ENCODE assay signal across 11 cellular contexts in the genomic region with DNA sequence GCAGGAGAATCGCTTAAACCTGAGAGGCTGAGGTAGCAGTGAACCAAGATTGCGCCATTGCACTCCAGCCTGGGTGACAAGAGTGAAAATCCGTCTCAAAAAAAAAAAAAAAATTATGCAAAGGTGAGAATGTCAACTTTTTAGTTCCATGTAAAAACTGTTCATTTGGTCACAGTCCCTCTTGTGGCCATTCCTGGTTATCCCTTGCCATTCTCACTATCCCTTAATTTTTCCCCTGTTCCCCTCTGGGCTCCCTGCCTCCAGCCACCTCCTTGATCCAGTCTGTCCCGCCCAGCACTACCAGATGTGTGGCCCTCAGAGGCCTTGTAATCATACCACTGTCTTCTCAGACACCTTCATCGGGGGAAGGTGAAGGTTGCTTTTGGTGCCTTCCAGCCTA. TPM values are rescaled to one million over a fixed set of nuclear protein-coding genes. Genes with fewer than 3 reads are reported as not detected.
A peak's percentile ranks its signal among the peaks of the same experiment; 100 is the strongest.
DNase-seq lines count a peak whose midpoint lies in the region; ATAC-seq, FAIRE-seq and TF ChIP-seq lines count a peak whose summit lies in the region.
"Had no signal": no experiment of that assay in that cellular context is flagged by ENCODE, and none has a peak within 500 bp of the region (broad histone marks: within the 10 kb centered on the region; RNA-seq: fewer than 3 reads in every experiment).

No MANE protein-coding gene starts in this region.

- FAIRE-seq in urothelium cell line (lab: Jason Lieb, UNC): no peak

- in situ Hi-C loops in SK-MEL-5 (cut with HindIII; ENCODE audit: low pct_unique_long_range_greater_than_20kb, low sequenced_read_pairs): no loop called here

- H3K36me3 ChIP-seq in heart right ventricle: peaks cover 0 to 12% (median 0%) of the 10 kb centered on the region in 9 donors

- intact Hi-C loops in heart right ventricle (cut with DNase I) (no loop called here), Right ventricle myocardium superior (cut with DNase I) (no loop called here)

- H3K27ac ChIP-seq in heart right ventricle: no peak overlapping the region

- TF ChIP-seq CTCF in heart right ventricle (IDR thresholded peaks at IDR 0.05) (peak in 5 of 9 donors; percentile 13 to 31 (median 23)), fibroblast of villous mesenchyme (IDR thresholded peaks at IDR 0.05; ENCODE audit: insufficient read depth, low read depth, low read length) (peak; percentile 43)

- no peaks in the 10 kb centered on the region for H3K27me3 ChIP-seq in heart right ventricle

- DNase-seq in heart right ventricle (no peak), Right ventricle myocardium superior (no peak), SK-MEL-5 (ENCODE audit: low read depth, low spot score) (peak; percentile 50), fibroblast of villous mesenchyme (ENCODE audit: low read depth) (no peak), urothelium cell line (ENCODE audit: low spot score) (peak; percentile 36), EL (no peak)
- DNase-seq: NCI-H1436 treated with DMSO at 0.1 percent for 48 hours had no signal

- ATAC-seq in heart right ventricle (no peak), Right ventricle myocardium superior (ENCODE audit: poor library complexity) (no peak), HG02678 (IDR thresholded peaks at IDR 0.05; ENCODE audit: unreplicated experiment) (no peak), HG02798 (IDR thresholded peaks at IDR 0.05; ENCODE audit: poor library complexity, unreplicated experiment) (no peak)
- ATAC-seq: esophagus mucosa had no signal

- H3K4me3 ChIP-seq in heart right ventricle (no peak overlapping the region), fibroblast of villous mesenchyme (ENCODE audit: low read depth, low read length) (no peak overlapping the region)

- H3K4me1 ChIP-seq in heart right ventricle: peaks cover 0 to 16% (median 5%) of the 10 kb centered on the region in 9 donors

- H3K9me3 ChIP-seq in heart right ventricle: no peaks in the 10 kb centered on the region

- 86 to 90% methylated on average over 5 of the region's 5 CpGs for WGBS in heart right ventricle, 2 donors

RNA-seq across cellular contexts. Expression of a gene that starts 23.4 kb away (rescaled TPM):
- total RNA-seq in heart right ventricle (10 to 100 TPM; 35.2 to 60.7 (median 42.8) TPM), Right ventricle myocardium superior (35.5 TPM), fibroblast of villous mesenchyme (32.9 and 52.7 TPM in 2 replicates)
- 10 to 100 TPM; 10.2 to 16.9 TPM for polyA plus RNA-seq in heart right ventricle
- total RNA-seq in SK-MEL-5 (2014; rRNA removed; shearing (Covaris generic)): 36.8 and 37.0 TPM in 2 replicates
- polyA plus RNA-seq in SK-MEL-5 (2015; cell fraction: cytosol; rRNA removed): 52.3 and 73.7 TPM in 2 replicates
- 32.2 and 41.7 TPM in 2 replicates for polyA plus RNA-seq in SK-MEL-5 (2015; cell fraction: nucleus; rRNA removed)

RNA-seq across cellular contexts. Expression of a gene that starts 27.1 kb away (rescaled TPM):
- total RNA-seq in heart right ventricle (10 to 100 TPM; 37.2 to 51.4 (median 45.2) TPM), Right ventricle myocardium superior (43.1 TPM), fibroblast of villous mesenchyme (24.6 and 35.8 TPM in 2 replicates)
- 10 to 100 TPM; 33.1 to 52.3 TPM for polyA plus RNA-seq in heart right ventricle
- total RNA-seq in SK-MEL-5 (2014; rRNA removed; shearing (Covaris generic)): 22.3 and 25.9 TPM in 2 replicates
- polyA plus RNA-seq in SK-MEL-5 (2015; cell fraction: cytosol; rRNA removed): 50.1 and 57.7 TPM in 2 replicates
- polyA plus RNA-seq in SK-MEL-5 (2015; cell fraction: nucleus; rRNA removed): 7.4 and 17.2 TPM in 2 replicates

RNA-seq across cellular contexts. Expression of a gene that starts 48.6 kb away (rescaled TPM):
- total RNA-seq in heart right ventricle (10 to 100 TPM; 30.6 to 79.3 (median 50.3) TPM), Right ventricle myocardium superior (31.3 TPM), fibroblast of villous mesenchyme (29.6 and 34.1 TPM in 2 replicates)
- 10 to 100 TPM; 21.1 to 29.4 TPM for polyA plus RNA-seq in heart right ventricle
- total RNA-seq in SK-MEL-5 (2014; rRNA removed; shearing (Covaris generic)): 13.1 and 14.8 TPM in 2 replicates
- 15.6 and 17.5 TPM in 2 replicates for polyA plus RNA-seq in SK-MEL-5 (2015; cell fraction: cytosol; rRNA removed)
- 21.5 and 33.9 TPM in 2 replicates for polyA plus RNA-seq in SK-MEL-5 (2015; cell fraction: nucleus; rRNA removed)

RNA-seq across cellular contexts. Expression of a gene that starts 50.5 kb away (rescaled TPM):
- total RNA-seq in heart right ventricle (under 1 TPM in 1 of 10 donors, not detected in 9; 0.11 TPM), Right ventricle myocardium superior (not detected), fibroblast of villous mesenchyme (under 0.01 TPM in 1 of 2 replicates, not detected in the other)
- not detected for polyA plus RNA-seq in heart right ventricle
- total RNA-seq in SK-MEL-5 (2014; rRNA removed; shearing (Covaris generic)): not detected in 2 replicates
- polyA plus RNA-seq in SK-MEL-5 (2015; cell fraction: cytosol; rRNA removed): not detected in 2 replicates
- polyA plus RNA-seq in SK-MEL-5 (2015; cell fraction: nucleus; rRNA removed): not detected in 2 replicates
- total RNA-seq: esophagus mucosa, ureter had no signal

Comparison
In these comparisons a context has a peak if more than half of its experiments do, and no peak if none do; other contexts are left out.
1. DNase-seq: peak in SK-MEL-5 (single experiment) and urothelium cell line (single experiment); none in heart right ventricle (0 of 2), Right ventricle myocardium superior (single experiment), fibroblast of villous mesenchyme (single experiment) and EL (single experiment).